9 cellular contexts compared by ENCODE assay signal in genomic region chr18:77056399-77057015, GRCh38.
DNase-seq lines count a peak whose midpoint lies in the region; ATAC-seq, FAIRE-seq and TF ChIP-seq lines count a peak whose summit lies in the region.
"Had no signal": no experiment of that assay in that cellular context is flagged by ENCODE, and none has a peak within 500 bp of the region (broad histone marks: within the 10 kb centered on the region; RNA-seq: fewer than 3 reads in every experiment).

No MANE protein-coding gene starts in this region.

- H3K27ac ChIP-seq in HEK293 (ENCODE audit: extremely low read depth, low read depth, low read length) = no peak overlapping the region
- H3K27ac ChIP-seq in WERI-Rb-1 = no peak overlapping the region
- peak overlapping the region; percentile 57 for H3K27ac ChIP-seq in right cardiac atrium (ENCODE audit: low read length)
- H3K27ac ChIP-seq in small intestine (ENCODE audit: low read depth in 1 of 2, low read length in 1 of 2) = peak overlapping the region; percentile 81 to 82
- H3K27ac ChIP-seq: epithelial cell of prostate had no signal

- DNase-seq in WERI-Rb-1 (peak; percentile 36), right cardiac atrium (peak in 2 of 3 donors; percentile 72 to 75), small intestine (peak; percentile 90), GM19238 (ENCODE audit: insufficient read length, low spot score) (no peak)

- no peak for TF ChIP-seq CTCF in HEK293 (tag by site-specific recombination; IDR thresholded peaks at IDR 0.05)
- TF ChIP-seq CTCF in WERI-Rb-1 (IDR thresholded peaks at IDR 0.05; ENCODE audit: low read depth, low read length) = no peak

- intact Hi-C loops in right cardiac atrium (cut with DNase I) = loop anchor here in 3 of 4 donors (5.0 to 10.0 kb wide), 3 partner anchors 52 to 148 kb away; no protein-coding TSS in a partner anchor

- H3K4me1 ChIP-seq in HEK293 (ENCODE audit: control insufficient read depth, insufficient read depth, low read length) (peaks cover 25% of the 10 kb centered on the region), right cardiac atrium (ENCODE audit: control insufficient read depth, insufficient read depth, low read length) (peaks cover 2% of the 10 kb centered on the region), small intestine (ENCODE audit: control insufficient read depth in 2 of 2, insufficient read depth in 1 of 2, low read depth in 1 of 2, low read length in 1 of 2) (peaks cover 14 to 17% of the 10 kb centered on the region in 2 donors)

- FAIRE-seq in small intestine (lab: Jason Lieb, UNC) = no peak

- H3K4me3 ChIP-seq in HEK293 (ENCODE audit: low read depth, low read length) (no peak overlapping the region), WERI-Rb-1 (ENCODE audit: low read depth, low read length) (no peak overlapping the region), right cardiac atrium (ENCODE audit: low read length) (no peak overlapping the region), small intestine (ENCODE audit: low read depth in 1 of 2, low read length in 2 of 2) (no peak overlapping the region)

- H3K27me3 ChIP-seq in WERI-Rb-1 (ENCODE audit: insufficient read depth, low read depth, severe bottlenecking) (no peaks in the 10 kb centered on the region), right cardiac atrium (ENCODE audit: control insufficient read depth, insufficient read depth) (no peaks in the 10 kb centered on the region), small intestine (ENCODE audit: control insufficient read depth in 2 of 2, insufficient read depth in 2 of 2, low read length in 2 of 2) (no peaks in the 10 kb centered on the region)

- no peaks in the 10 kb centered on the region for H3K36me3 ChIP-seq in HEK293 (ENCODE audit: control insufficient read depth in 2 of 2, insufficient read depth in 1 of 2, low read length in 2 of 2)
- no peaks in the 10 kb centered on the region for H3K36me3 ChIP-seq in WERI-Rb-1
- H3K36me3 ChIP-seq in small intestine (ENCODE audit: control insufficient read depth in 2 of 2, insufficient read depth in 2 of 2, low read length in 2 of 2) = no peaks in the 10 kb centered on the region

- ATAC-seq in right cardiac atrium (peak; percentile 6 to 36), HG02885 (IDR thresholded peaks at IDR 0.05; ENCODE audit: poor library complexity, unreplicated experiment) (no peak), HG03135 (IDR thresholded peaks at IDR 0.05; ENCODE audit: unreplicated experiment) (no peak), esophagus mucosa (no peak)

- CTCF ChIA-PET in HEK293 (lab: Yijun Ruan, JAX) = interaction anchor here (1.1 to 2.6 kb wide), 4 partner anchors 56 to 255 kb away, joined by 3 to 6 read pairs (median 4); no protein-coding TSS in a partner anchor

- POLR2A ChIA-PET in HEK293 (lab: Yijun Ruan, JAX) = no interaction called here

- 44% methylated on average over 20 of the region's 20 CpGs for WGBS in right cardiac atrium
- WGBS in small intestine, 3 donors = 9 to 33% (median 21%) methylated on average over 20 of the region's 20 CpGs

- H3K9me3 ChIP-seq in HEK293 (ENCODE audit: control insufficient read depth, insufficient read depth, low read depth, low read length) = no peaks in the 10 kb centered on the region
- H3K9me3 ChIP-seq in WERI-Rb-1 (ENCODE audit: severe bottlenecking) = no peaks in the 10 kb centered on the region
- no peaks in the 10 kb centered on the region for H3K9me3 ChIP-seq in right cardiac atrium (ENCODE audit: control insufficient read depth, low read length)
- H3K9me3 ChIP-seq in small intestine (ENCODE audit: control insufficient read depth, low read depth) = no peaks in the 10 kb centered on the region

TF ChIP-seq in HEK293, 187 proteins besides CTCF, POLR2A, EP300 and RAD21:
- TF ChIP-seq HOXA7 (CRISPR knock-in tag; IDR thresholded peaks at IDR 0.05; ENCODE audit: borderline replicate concordance) (no peak), ZFHX2 (tag by site-specific recombination; conservative IDR thresholded peaks at IDR 0.05) (peak; percentile 61), ELK4 (IDR thresholded peaks at IDR 0.05; ENCODE audit: borderline replicate concordance, low read depth, low read length) (no peak), EGR2 (tag by site-specific recombination; IDR thresholded peaks at IDR 0.05; ENCODE audit: low read depth) (0 out of 2 replicates have a peak, but pooled peaks have one; percentile 18), KLF9 (tag by site-specific recombination; IDR thresholded peaks at IDR 0.05; ENCODE audit: low read depth) (peak; percentile 62), ZNF433 (tag by site-specific recombination; IDR thresholded peaks at IDR 0.05; ENCODE audit: low read depth) (no peak), GLIS1 (tag by site-specific recombination; IDR thresholded peaks at IDR 0.05) (peak; percentile 27; the same call in 1 of the 2 replicates), ZNF660 (tag by site-specific recombination; IDR thresholded peaks at IDR 0.05) (no peak), ZIC2 (tag by site-specific recombination; IDR thresholded peaks at IDR 0.05) (peak; percentile 76), ZNF280C (tag by site-specific recombination; IDR thresholded peaks at IDR 0.05) (no peak), MZF1 (tag by site-specific recombination; IDR thresholded peaks at IDR 0.05; ENCODE audit: borderline replicate concordance) (no peak), FEZF1 (tag by site-specific recombination; IDR thresholded peaks at IDR 0.05) (0 out of 2 replicates have a peak, but pooled peaks have one; percentile 31), ZNF449 (tag by site-specific recombination; IDR thresholded peaks at IDR 0.05) (no peak), KLF16 (tag by site-specific recombination; IDR thresholded peaks at IDR 0.05) (no peak)

Comparison
In these comparisons a context has a peak if more than half of its experiments do, and no peak if none do; other contexts are left out.
1. H3K27ac ChIP-seq: peak in right cardiac atrium (single experiment) and small intestine (2 of 2); none in HEK293 (single experiment) and WERI-Rb-1 (single experiment).
2. ATAC-seq: peak in right cardiac atrium (2 of 2); none in HG02885 (single experiment), HG03135 (single experiment) and esophagus mucosa (single experiment).